ENCODE assay signal across 2 cellular contexts in genomic region chr4:98937977-98938376, GRCh38.
TF ChIP-seq lines count a peak whose summit lies in the region.

No MANE protein-coding gene starts in this region.

TF ChIP-seq in HEK293, 187 proteins besides CTCF, POLR2A, EP300 and RAD21:
- peak; percentile 45; the same call in 1 of the 2 replicates for TF ChIP-seq PRDM10 (tag by site-specific recombination; IDR thresholded peaks at IDR 0.05)
- no peak for TF ChIP-seq ZNF654 (tag by site-specific recombination; IDR thresholded peaks at IDR 0.05; ENCODE audit: low read depth)

TF ChIP-seq in WTC11, 78 proteins besides CTCF, POLR2A, EP300 and RAD21:
- TF ChIP-seq CREM (CRISPR knock-in tag; IDR thresholded peaks at IDR 0.05) (no peak), NR1H2 (CRISPR knock-in tag; IDR thresholded peaks at IDR 0.05) (no peak), CBFB (CRISPR knock-in tag; IDR thresholded peaks at IDR 0.05; ENCODE audit: low read depth) (no peak), ARID4B (CRISPR knock-in tag; IDR thresholded peaks at IDR 0.05; ENCODE audit: borderline replicate concordance) (no peak), E2F4 (CRISPR knock-in tag; IDR thresholded peaks at IDR 0.05; ENCODE audit: borderline replicate concordance, low read depth) (no peak), HMGXB4 (CRISPR knock-in tag; IDR thresholded peaks at IDR 0.05) (no peak)
